Comparison of ENCODE assay signal across 13 cellular contexts in the genomic region with DNA sequence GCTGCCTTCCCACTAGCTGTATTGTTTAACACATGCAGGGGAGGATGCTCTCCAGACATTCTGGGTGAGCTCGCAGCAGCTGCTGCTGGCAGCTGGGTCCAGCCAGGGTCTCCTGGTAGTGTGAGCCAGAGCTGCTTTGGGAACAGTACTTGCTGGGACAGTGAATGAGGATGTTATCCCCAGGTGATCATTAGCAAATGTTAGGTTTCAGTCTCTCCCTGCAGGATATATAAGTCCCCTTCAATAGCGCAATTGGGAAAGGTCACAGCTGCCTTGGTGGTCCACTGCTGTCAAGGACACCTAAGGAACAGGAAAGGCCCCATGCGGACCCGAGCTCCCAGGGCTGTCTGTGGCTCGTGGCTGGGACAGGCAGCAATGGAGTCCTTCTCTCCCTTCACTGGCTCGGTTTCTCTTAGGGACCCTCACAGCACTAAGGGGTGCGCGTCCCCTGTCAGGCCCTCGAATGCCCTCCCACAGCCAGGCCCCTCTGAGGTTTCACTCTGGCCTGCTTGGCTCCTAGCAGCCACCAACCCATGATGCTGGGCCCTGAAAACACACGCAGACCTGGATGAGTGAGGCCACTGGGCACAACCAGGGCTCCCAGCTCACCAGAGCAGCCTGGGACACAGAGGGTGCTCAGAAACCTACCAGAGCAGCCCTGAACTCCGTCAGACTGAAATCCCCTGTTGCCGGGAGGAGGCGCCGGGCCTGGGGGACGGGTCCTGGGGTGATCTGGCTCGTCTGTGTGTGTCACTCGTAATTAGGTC.
DNase-seq lines count a peak whose midpoint lies in the region; ATAC-seq lines count a peak whose summit lies in the region.
"Had no signal": no experiment of that assay in that cellular context is flagged by ENCODE, and none has a peak within 500 bp of the region (broad histone marks: within the 10 kb centered on the region; RNA-seq: fewer than 3 reads in every experiment).

No MANE protein-coding gene starts in this region.

- H3K27me3 ChIP-seq in subcutaneous abdominal adipose tissue (ENCODE audit: control insufficient read depth in 5 of 5, insufficient read depth in 4 of 5, low read length in 5 of 5), result no peaks in the 10 kb centered on the region

- peaks cover 0 to 48% (median 17%) of the 10 kb centered on the region in 5 donors for H3K4me1 ChIP-seq in subcutaneous abdominal adipose tissue (ENCODE audit: control insufficient read depth in 5 of 5, insufficient read depth in 5 of 5, low read length in 5 of 5)

- H3K27ac Mint-ChIP-seq in activated T-helper 17 cell treated with anti-CD3 and anti-CD28 coated beads, Interleukin-2, amount 50 U/mL, for 72 hours, result no peak overlapping the region
- H3K27ac Mint-ChIP-seq: stimulated activated naive B cell treated with anti-CD40 and anti-IgM and Interleukin-4, amounts not matched to agents 10 μg/mL and 1 μg/mL and 100 μg/mL, for 72 hours had no signal

- H3K4me3 ChIP-seq in subcutaneous abdominal adipose tissue (ENCODE audit: low read depth in 1 of 5, low read length in 5 of 5), result no peak overlapping the region

- DNase-seq in DMS 273 (lab: John Stamatoyannopoulos, UW; ENCODE audit: unreplicated experiment) (peak; percentile 37), DMS 273 treated with DMSO at 0.1 percent for 48 hours (lab: John Stamatoyannopoulos, UW) (no peak), astrocyte of the hippocampus (ENCODE audit: low read depth, low spot score) (peak; percentile 22), iPS DF 4.7 (ENCODE audit: extremely low read depth, low spot score) (peak; percentile 30), SHP77 treated with DMSO at 0.1 percent for 48 hours (lab: John Stamatoyannopoulos, UW) (no peak)
- DNase-seq: foreskin melanocyte; GDM1; NCI-H524 treated with DMSO at 0.1 percent for 48 hours; stimulated activated naive B cell treated with anti-CD40 and anti-IgM and Interleukin-4, amounts not matched to agents 10 μg/mL and 1 μg/mL and 100 μg/mL, for 72 hours had no signal

- H3K9me3 ChIP-seq in subcutaneous abdominal adipose tissue (ENCODE audit: control insufficient read depth in 5 of 5, low read length in 5 of 5), result no peaks in the 10 kb centered on the region

- H3K9me3 Mint-ChIP-seq in activated T-helper 17 cell treated with anti-CD3 and anti-CD28 coated beads, Interleukin-2, amount 50 U/mL, for 72 hours, result no peaks in the 10 kb centered on the region

- no peak overlapping the region for H3K9ac ChIP-seq in subcutaneous abdominal adipose tissue (ENCODE audit: low read length in 5 of 5)

- no peaks in the 10 kb centered on the region for H3K36me3 Mint-ChIP-seq in activated T-helper 17 cell treated with anti-CD3 and anti-CD28 coated beads, Interleukin-2, amount 50 U/mL, for 72 hours (ENCODE audit: low read depth)
- H3K36me3 Mint-ChIP-seq: stimulated activated naive B cell treated with anti-CD40 and anti-IgM and Interleukin-4, amounts not matched to agents 10 μg/mL and 1 μg/mL and 100 μg/mL, for 72 hours had no signal

- H3K27ac ChIP-seq in subcutaneous abdominal adipose tissue (ENCODE audit: low read depth, low read length), result peak overlapping the region; percentile 34
- H3K27ac ChIP-seq: 22Rv1 had no signal

- no peak overlapping the region for H3K4me3 Mint-ChIP-seq in activated T-helper 17 cell treated with anti-CD3 and anti-CD28 coated beads, Interleukin-2, amount 50 U/mL, for 72 hours
- H3K4me3 Mint-ChIP-seq: stimulated activated naive B cell treated with anti-CD40 and anti-IgM and Interleukin-4, amounts not matched to agents 10 μg/mL and 1 μg/mL and 100 μg/mL, for 72 hours had no signal

- no peaks in the 10 kb centered on the region for H3K4me1 Mint-ChIP-seq in activated T-helper 17 cell treated with anti-CD3 and anti-CD28 coated beads, Interleukin-2, amount 50 U/mL, for 72 hours
- H3K4me1 Mint-ChIP-seq: stimulated activated naive B cell treated with anti-CD40 and anti-IgM and Interleukin-4, amounts not matched to agents 10 μg/mL and 1 μg/mL and 100 μg/mL, for 72 hours had no signal

- no peak for ATAC-seq in HG02610 (IDR thresholded peaks at IDR 0.05; ENCODE audit: unreplicated experiment)
- ATAC-seq in activated T-helper 17 cell treated with anti-CD3 and anti-CD28 coated beads, Interleukin-2, amount 50 U/mL, for 72 hours (replicated peaks), result no peak
- ATAC-seq: stimulated activated naive B cell treated with anti-CD40 and anti-IgM and Interleukin-4, amounts not matched to agents 10 μg/mL and 1 μg/mL and 100 μg/mL, for 72 hours had no signal

- H3K36me3 ChIP-seq in subcutaneous abdominal adipose tissue (ENCODE audit: control insufficient read depth in 5 of 5, insufficient read depth in 5 of 5, low read length in 5 of 5), result peaks cover 2 to 33% (median 22%) of the 10 kb centered on the region in 5 donors

- peaks cover 21% of the 10 kb centered on the region for H3K27me3 Mint-ChIP-seq in activated T-helper 17 cell treated with anti-CD3 and anti-CD28 coated beads, Interleukin-2, amount 50 U/mL, for 72 hours

Comparison
In these comparisons a context has a peak if more than half of its experiments do, and no peak if none do; other contexts are left out.
1. DNase-seq: peak in DMS 273 (single experiment), astrocyte of the hippocampus (single experiment) and iPS DF 4.7 (single experiment); none in DMS 273 treated with DMSO at 0.1 percent for 48 hours (single experiment) and SHP77 treated with DMSO at 0.1 percent for 48 hours (single experiment).